In genomic region chr12:13336216-13336615, GRCh38 we compare ENCODE assay signal across 35 cellular contexts.
"Had no signal": no experiment of that assay in that cellular context is flagged by ENCODE, and none has a peak within 500 bp of the region (broad histone marks: within the 10 kb centered on the region; RNA-seq: fewer than 3 reads in every experiment).

No MANE protein-coding gene starts in this region.

- H3K27me3 ChIP-seq: adrenal gland, body of pancreas, brain microvascular endothelial cell, breast epithelium had no signal

- H3K4me1 Mint-ChIP-seq: activated B cell treated with CpG ODN at 0.5 μM for 24 hours; activated CD4-positive, alpha-beta T cell treated with anti-CD3 and anti-CD28 coated beads, Interleukin-2, amount 10 ng/mL, durations not matched to agents 24 days and 14 days; activated naive CD8-positive, alpha-beta T cell treated with anti-CD3 and anti-CD28 coated beads for 36 hours; activated T-helper 17 cell treated with anti-CD3 and anti-CD28 coated beads, Interleukin-2, amount 50 U/mL, for 72 hours had no signal

- H3K36me3 ChIP-seq: adrenal gland, brain microvascular endothelial cell, breast epithelium had no signal

- H3K4me3 Mint-ChIP-seq: activated B cell treated with CpG ODN at 0.5 μM for 24 hours; activated CD4-positive, alpha-beta memory T cell treated with anti-CD3 and anti-CD28 coated beads for 36 hours; activated CD4-positive, alpha-beta T cell treated with anti-CD3 and anti-CD28 coated beads, Interleukin-2, amount 10 ng/mL, durations not matched to agents 24 days and 14 days; activated CD8-positive, alpha-beta T cell treated with anti-CD3 and anti-CD28 coated beads for 36 hours; activated naive CD4-positive, alpha-beta T cell treated with anti-CD3 and anti-CD28 coated beads for 36 hours; activated naive CD8-positive, alpha-beta T cell treated with anti-CD3 and anti-CD28 coated beads for 36 hours; activated T-cell treated with anti-CD3 and anti-CD28 coated beads, Interleukin-2, amount 50 U/mL, for 4 hours; activated T-cell treated with anti-CD3 and anti-CD28 coated beads, Interleukin-2, amount 50 U/mL, for 72 hours; activated T-helper 1 cell treated with anti-CD3 and anti-CD28 coated beads, Interleukin-12 subunit alpha, Interleukin-12 subunit beta, Interleukin-2, Interleukin-4 antibody, amounts not matched to agents 30 ng/mL and 10 ng/mL and 1 ng/mL, durations not matched to agents 14 hours and 24 hours and 36 hours; activated T-helper 17 cell treated with anti-CD3 and anti-CD28 coated beads, Interleukin-2, amount 50 U/mL, for 72 hours; T-helper 1 cell treated with Interleukin-12 subunit alpha and Interleukin-12 subunit beta and Interleukin-4 antibody, amounts not matched to agents 30 μg/mL and 1 μg/mL, for 36 hours; T-helper 2 cell treated with Interferon-gamma antibody and Interleukin-4, amounts not matched to agents 5 μg/mL and 100 μg/mL, for 36 hours had no signal

- H3K27ac Mint-ChIP-seq: activated B cell treated with CpG ODN at 0.5 μM for 24 hours; activated CD4-positive, alpha-beta memory T cell treated with anti-CD3 and anti-CD28 coated beads for 36 hours; activated CD4-positive, alpha-beta T cell treated with anti-CD3 and anti-CD28 coated beads, Interleukin-2, amount 10 ng/mL, durations not matched to agents 24 days and 14 days; activated CD8-positive, alpha-beta T cell treated with anti-CD3 and anti-CD28 coated beads for 36 hours; activated naive CD4-positive, alpha-beta T cell treated with anti-CD3 and anti-CD28 coated beads for 36 hours; activated naive CD4-positive, alpha-beta T cell treated with anti-CD3 and anti-CD28 coated beads, Interleukin-2, amount 50 U/mL, for 72 hours; activated naive CD8-positive, alpha-beta T cell treated with anti-CD3 and anti-CD28 coated beads for 36 hours; activated T-cell treated with anti-CD3 and anti-CD28 coated beads, Interleukin-2, amount 50 U/mL, for 72 hours; activated T-helper 1 cell treated with anti-CD3 and anti-CD28 coated beads, Interleukin-12 subunit alpha, Interleukin-12 subunit beta, Interleukin-2, Interleukin-4 antibody, amounts not matched to agents 30 ng/mL and 10 ng/mL and 1 ng/mL, durations not matched to agents 14 hours and 24 hours and 36 hours; activated T-helper 17 cell treated with anti-CD3 and anti-CD28 coated beads, Interleukin-2, amount 50 U/mL, for 72 hours; T-helper 1 cell treated with Interleukin-12 subunit alpha and Interleukin-12 subunit beta and Interleukin-4 antibody, amounts not matched to agents 30 μg/mL and 1 μg/mL, for 36 hours; T-helper 2 cell treated with Interferon-gamma antibody and Interleukin-4, amounts not matched to agents 5 μg/mL and 100 μg/mL, for 36 hours had no signal

- H3K9me3 ChIP-seq: adrenal gland, body of pancreas, breast epithelium had no signal

- DNase-seq: activated B cell treated with CpG ODN at 0.5 μM for 24 hours; activated CD4-positive, alpha-beta memory T cell treated with anti-CD3 and anti-CD28 coated beads for 36 hours; activated CD4-positive, alpha-beta T cell treated with anti-CD3 and anti-CD28 coated beads for 4 hours; activated CD4-positive, alpha-beta T cell treated with anti-CD3 and anti-CD28 coated beads, Interleukin-2, amount 10 ng/mL, durations not matched to agents 24 days and 14 days; activated CD4-positive, alpha-beta T cell treated with anti-CD3 and anti-CD28 coated beads, Interleukin-2, amount 50 U/mL, for 1 hour; activated CD4-positive, alpha-beta T cell treated with anti-CD3 and anti-CD28 coated beads, Interleukin-2, amount 50 U/mL, for 4 hours; activated CD4-positive, CD25-positive, alpha-beta regulatory T cell treated with anti-CD3 and anti-CD28 coated beads, Interleukin-2, amount 50 U/mL, for 72 hours; activated CD8-positive, alpha-beta memory T cell treated with anti-CD3 and anti-CD28 coated beads, Interleukin-2, amount 50 U/mL, for 4 hours; activated CD8-positive, alpha-beta T cell treated with anti-CD3 and anti-CD28 coated beads for 36 hours; activated effector memory CD4-positive, alpha-beta T cell treated with anti-CD3 and anti-CD28 coated beads, Interleukin-2, amount 50 U/mL, for 16 hours; activated gamma-delta T cell treated with Interleukin-2 at 50 U/mL for 16 hours; activated naive CD4-positive, alpha-beta T cell; activated naive CD4-positive, alpha-beta T cell treated with anti-CD3 and anti-CD28 coated beads for 36 hours; activated naive CD4-positive, alpha-beta T cell treated with anti-CD3 and anti-CD28 coated beads, Interleukin-2, amount 50 U/mL, for 16 hours; activated naive CD8-positive, alpha-beta T cell treated with anti-CD3 and anti-CD28 coated beads for 36 hours; activated T-cell treated with anti-CD3 and anti-CD28 coated beads for 4 hours; activated T-cell treated with anti-CD3 and anti-CD28 coated beads, Interleukin-2, amount 50 U/mL, for 1 hour; activated T-cell treated with anti-CD3 and anti-CD28 coated beads, Interleukin-2, amount 50 U/mL, for 4 hours; activated T-cell treated with anti-CD3 and anti-CD28 coated beads, Interleukin-2, amount 50 U/mL, for 72 hours; adrenal gland; amniotic stem cell; aorta; body of pancreas; brain microvascular endothelial cell; central memory CD4-positive, alpha-beta T cell; T-helper 1 cell; T-helper 2 cell; T-helper 9 cell had no signal

- H3K4me3 ChIP-seq: adrenal gland, body of pancreas, breast epithelium had no signal

- H3K4me1 ChIP-seq: adrenal gland, body of pancreas, breast epithelium had no signal

- H3K27ac ChIP-seq: adrenal gland, body of pancreas, brain microvascular endothelial cell, breast epithelium, VCaP had no signal

- H3K36me3 Mint-ChIP-seq: activated CD4-positive, alpha-beta memory T cell treated with anti-CD3 and anti-CD28 coated beads for 36 hours; activated naive CD4-positive, alpha-beta T cell treated with anti-CD3 and anti-CD28 coated beads, Interleukin-2, amount 50 U/mL, for 72 hours; activated naive CD8-positive, alpha-beta T cell treated with anti-CD3 and anti-CD28 coated beads for 36 hours had no signal

- H3K9me3 Mint-ChIP-seq: activated B cell treated with CpG ODN at 0.5 μM for 24 hours; activated CD4-positive, alpha-beta memory T cell treated with anti-CD3 and anti-CD28 coated beads for 36 hours; activated CD4-positive, alpha-beta T cell treated with anti-CD3 and anti-CD28 coated beads, Interleukin-2, amount 10 ng/mL, durations not matched to agents 24 days and 14 days; activated CD8-positive, alpha-beta T cell treated with anti-CD3 and anti-CD28 coated beads for 36 hours; activated naive CD8-positive, alpha-beta T cell treated with anti-CD3 and anti-CD28 coated beads for 36 hours; activated T-helper 1 cell treated with anti-CD3 and anti-CD28 coated beads, Interleukin-12 subunit alpha, Interleukin-12 subunit beta, Interleukin-2, Interleukin-4 antibody, amounts not matched to agents 30 ng/mL and 10 ng/mL and 1 ng/mL, durations not matched to agents 14 hours and 24 hours and 36 hours; activated T-helper 17 cell treated with anti-CD3 and anti-CD28 coated beads, Interleukin-2, amount 50 U/mL, for 72 hours; T-helper 1 cell treated with Interleukin-12 subunit alpha and Interleukin-12 subunit beta and Interleukin-4 antibody, amounts not matched to agents 30 μg/mL and 1 μg/mL, for 36 hours; T-helper 2 cell treated with Interferon-gamma antibody and Interleukin-4, amounts not matched to agents 5 μg/mL and 100 μg/mL, for 36 hours had no signal
